24 cellular contexts compared by ENCODE assay signal in the genomic region with DNA sequence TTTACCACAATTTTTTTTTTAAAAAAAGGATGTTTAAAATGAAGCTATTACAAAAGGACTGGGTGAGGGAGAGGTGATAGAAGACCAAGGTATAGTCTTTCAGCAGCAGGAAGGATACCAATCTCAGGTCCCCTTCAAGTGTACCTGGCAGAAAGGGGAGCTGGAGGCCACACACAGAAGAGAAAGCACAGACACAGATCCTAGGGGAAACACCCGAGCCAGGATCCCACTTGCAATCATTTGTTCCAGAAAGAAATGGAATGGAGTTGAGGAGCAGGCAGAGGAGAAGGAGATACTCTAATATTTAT. TPM values are rescaled to one million over a fixed set of nuclear protein-coding genes. Genes with fewer than 3 reads are reported as not detected.
DNase-seq lines count a peak whose midpoint lies in the region; ATAC-seq and TF ChIP-seq lines count a peak whose summit lies in the region.
"Had no signal": no experiment of that assay in that cellular context is flagged by ENCODE, and none has a peak within 500 bp of the region (broad histone marks: within the 10 kb centered on the region; RNA-seq: fewer than 3 reads in every experiment).

No MANE protein-coding gene starts in this region.

- intact Hi-C loops in thyroid gland (cut with DNase I), result loop anchor here (5.0 kb wide), 1 partner anchor 135 kb away; no protein-coding TSS in a partner anchor

- H3K4me1 Mint-ChIP-seq in T-helper 1 cell treated with Interleukin-12 subunit alpha and Interleukin-12 subunit beta and Interleukin-4 antibody, amounts not matched to agents 30 μg/mL and 1 μg/mL, for 36 hours (ENCODE audit: low read depth), result peaks cover 62% of the 10 kb centered on the region
- H3K4me1 Mint-ChIP-seq in activated CD4-positive, alpha-beta memory T cell treated with anti-CD3 and anti-CD28 coated beads, Interleukin-2, amount 10 ng/mL, durations not matched to agents 7 days and 5 days, result peaks cover 43% of the 10 kb centered on the region
- H3K4me1 Mint-ChIP-seq in immature natural killer cell, result peaks cover 26 to 42% of the 10 kb centered on the region in 2 donors

- no peaks in the 10 kb centered on the region for H3K27me3 Mint-ChIP-seq in T-helper 1 cell treated with Interleukin-12 subunit alpha and Interleukin-12 subunit beta and Interleukin-4 antibody, amounts not matched to agents 30 μg/mL and 1 μg/mL, for 36 hours (ENCODE audit: low read depth)
- H3K27me3 Mint-ChIP-seq in activated CD4-positive, alpha-beta memory T cell treated with anti-CD3 and anti-CD28 coated beads, Interleukin-2, amount 10 ng/mL, durations not matched to agents 7 days and 5 days, result no peaks in the 10 kb centered on the region
- H3K27me3 Mint-ChIP-seq in immature natural killer cell (ENCODE audit: low read depth in 3 of 3), result peaks cover 1 to 5% (median 4%) of the 10 kb centered on the region in 3 donors

- peaks cover 10 to 28% of the 10 kb centered on the region in 2 donors for H3K36me3 ChIP-seq in thyroid gland

- POLR2A ChIA-PET in activated CD4-positive, alpha-beta memory T cell treated with anti-CD3 and anti-CD28 coated beads, Interleukin-2, amount 10 ng/mL, durations not matched to agents 7 days and 5 days (lab: Charles Lee), result interaction anchor here (0.7 to 4.0 kb wide), 8 partner anchors 8 to 164 kb away, joined by 3 to 17 read pairs (median 4); a partner anchor contains a TSS

- CTCF ChIA-PET in activated CD4-positive, alpha-beta memory T cell treated with anti-CD3 and anti-CD28 coated beads, Interleukin-2, amount 10 ng/mL, durations not matched to agents 7 days and 5 days (lab: Charles Lee), result interaction anchor here (0.7 to 13.0 kb wide), 6 partner anchors 9 to 138 kb away, joined by 3 to 180 read pairs (median 8); a partner anchor contains a TSS

- ATAC-seq in GM21390 (IDR thresholded peaks at IDR 0.05; ENCODE audit: unreplicated experiment), result peak; percentile 10
- ATAC-seq in HG02642 (IDR thresholded peaks at IDR 0.05; ENCODE audit: poor library complexity, unreplicated experiment), result no peak
- ATAC-seq: lower lobe of right lung had no signal

- peaks cover 48% of the 10 kb centered on the region for H3K36me3 Mint-ChIP-seq in T-helper 1 cell treated with Interleukin-12 subunit alpha and Interleukin-12 subunit beta and Interleukin-4 antibody, amounts not matched to agents 30 μg/mL and 1 μg/mL, for 36 hours (ENCODE audit: low read depth)
- H3K36me3 Mint-ChIP-seq in activated CD4-positive, alpha-beta memory T cell treated with anti-CD3 and anti-CD28 coated beads, Interleukin-2, amount 10 ng/mL, durations not matched to agents 7 days and 5 days (ENCODE audit: low read depth), result peaks cover 62% of the 10 kb centered on the region
- peaks cover 5 to 25% (median 11%) of the 10 kb centered on the region in 3 donors for H3K36me3 Mint-ChIP-seq in immature natural killer cell

- no peak for TF ChIP-seq POLR2A in thyroid gland (IDR thresholded peaks at IDR 0.05)

- 86 to 95% methylated on average over 1 of the region's 1 CpG for WGBS in thyroid gland, 2 donors

- peaks cover 6 to 7% of the 10 kb centered on the region in 2 donors for H3K4me1 ChIP-seq in thyroid gland

- H3K9me3 ChIP-seq in thyroid gland, result no peaks in the 10 kb centered on the region
- H3K9me3 ChIP-seq: BLaER1, lower lobe of right lung, spleen, upper lobe of left lung had no signal

- H3K27me3 ChIP-seq in thyroid gland, result no peaks in the 10 kb centered on the region
- H3K27me3 ChIP-seq: cardiac muscle cell, spleen, upper lobe of left lung had no signal

- H3K27ac Mint-ChIP-seq in T-helper 1 cell treated with Interleukin-12 subunit alpha and Interleukin-12 subunit beta and Interleukin-4 antibody, amounts not matched to agents 30 μg/mL and 1 μg/mL, for 36 hours, result peak overlapping the region; percentile 92
- peak overlapping the region; percentile 48 for H3K27ac Mint-ChIP-seq in activated CD4-positive, alpha-beta memory T cell treated with anti-CD3 and anti-CD28 coated beads, Interleukin-2, amount 10 ng/mL, durations not matched to agents 7 days and 5 days
- peak overlapping the region; percentile 10 to 89 (median 70) for H3K27ac Mint-ChIP-seq in immature natural killer cell

- DNase-seq in T-helper 1 cell (no peak), immature natural killer cell (no peak), thyroid gland (no peak), NOMO-1 treated with DMSO at 0.1 percent for 48 hours (lab: John Stamatoyannopoulos, UW; ENCODE audit: unreplicated experiment) (no peak)
- DNase-seq in activated CD4-positive, alpha-beta memory T cell treated with anti-CD3 and anti-CD28 coated beads, Interleukin-2, amount 10 ng/mL, durations not matched to agents 7 days and 5 days, result no peak
- DNase-seq: 8988T; effector CD8-positive, alpha-beta T cell; H7; head of caudate nucleus; lower lobe of right lung; NCI-H1417; NCI-H2171 treated with DMSO at 0.1 percent for 48 hours; NCI-H774; spleen; upper lobe of left lung; WERI-Rb-1 had no signal

- H3K27ac ChIP-seq in thyroid gland, result no peak overlapping the region
- H3K27ac ChIP-seq: BLaER1, cardiac muscle cell, lower lobe of right lung, RWPE1, upper lobe of left lung, WERI-Rb-1 had no signal

- peak overlapping the region; percentile 74 for H3K4me3 Mint-ChIP-seq in T-helper 1 cell treated with Interleukin-12 subunit alpha and Interleukin-12 subunit beta and Interleukin-4 antibody, amounts not matched to agents 30 μg/mL and 1 μg/mL, for 36 hours
- H3K4me3 Mint-ChIP-seq in activated CD4-positive, alpha-beta memory T cell treated with anti-CD3 and anti-CD28 coated beads, Interleukin-2, amount 10 ng/mL, durations not matched to agents 7 days and 5 days, result no peak overlapping the region
- H3K4me3 Mint-ChIP-seq in immature natural killer cell, result peak overlapping the region; percentile 5 to 67 (median 50)

- no peak for TF ChIP-seq CTCF in thyroid gland (IDR thresholded peaks at IDR 0.05)

- H3K4me3 ChIP-seq in thyroid gland (replicated peaks in 1 of 3), result no peak overlapping the region
- H3K4me3 ChIP-seq: BLaER1, cardiac muscle cell, lower lobe of right lung, spleen, upper lobe of left lung had no signal

- no peaks in the 10 kb centered on the region for H3K9me3 Mint-ChIP-seq in T-helper 1 cell treated with Interleukin-12 subunit alpha and Interleukin-12 subunit beta and Interleukin-4 antibody, amounts not matched to agents 30 μg/mL and 1 μg/mL, for 36 hours
- H3K9me3 Mint-ChIP-seq in activated CD4-positive, alpha-beta memory T cell treated with anti-CD3 and anti-CD28 coated beads, Interleukin-2, amount 10 ng/mL, durations not matched to agents 7 days and 5 days, result peaks cover 3% of the 10 kb centered on the region
- H3K9me3 Mint-ChIP-seq in immature natural killer cell, result no peaks in the 10 kb centered on the region

RNA-seq across cellular contexts. Expression of a gene that starts 5.6 kb away (rescaled TPM):
- 10 to 100 TPM; 27.1 to 32.1 TPM for total RNA-seq in activated CD4-positive, alpha-beta memory T cell treated with anti-CD3 and anti-CD28 coated beads, Interleukin-2, amount 10 ng/mL, durations not matched to agents 7 days and 5 days
- 10 to 100 TPM; 17.5 to 35.9 (median 28.4) TPM for polyA plus RNA-seq in immature natural killer cell
- 10 to 100 TPM; 28.8 to 56.3 (median 45.8) TPM for total RNA-seq in thyroid gland

RNA-seq across cellular contexts. Expression of a gene that starts 38.3 kb away (rescaled TPM):
- total RNA-seq in activated CD4-positive, alpha-beta memory T cell treated with anti-CD3 and anti-CD28 coated beads, Interleukin-2, amount 10 ng/mL, durations not matched to agents 7 days and 5 days, result 10 to 100 TPM; 32.5 to 35.7 TPM
- polyA plus RNA-seq in immature natural killer cell, result 10 to 100 TPM; 58.9 to 86.6 (median 70.9) TPM
- total RNA-seq in thyroid gland, result 10 to 100 TPM; 52.5 to 69.7 (median 61.7) TPM

RNA-seq across cellular contexts. Expression of a gene that starts 49.2 kb away (rescaled TPM):
- total RNA-seq in activated CD4-positive, alpha-beta memory T cell treated with anti-CD3 and anti-CD28 coated beads, Interleukin-2, amount 10 ng/mL, durations not matched to agents 7 days and 5 days, result 1 to 10 TPM; 2.0 to 2.2 TPM
- under 1 TPM in 2 of 3 donors, not detected in 1; 0.17 to 0.18 TPM for polyA plus RNA-seq in immature natural killer cell
- 10 to 100 TPM in 1 of 4 donors, 1 to 10 TPM in 3; 7.7 to 23.2 (median 8.0) TPM for total RNA-seq in thyroid gland
- total RNA-seq: HT-29, myocyte had no signal
